In genomic region chr4:83599183-83599582, GRCh38 we compare ENCODE assay signal across 9 cellular contexts.
DNase-seq lines count a peak whose midpoint lies in the region; ATAC-seq and TF ChIP-seq lines count a peak whose summit lies in the region.
"Had no signal": no experiment of that assay in that cellular context is flagged by ENCODE, and none has a peak within 500 bp of the region (broad histone marks: within the 10 kb centered on the region; RNA-seq: fewer than 3 reads in every experiment).

No MANE protein-coding gene starts in this region.

- no peaks in the 10 kb centered on the region for H3K36me3 ChIP-seq in Karpas-422 (ENCODE audit: insufficient read depth, low read length)
- H3K36me3 ChIP-seq: thoracic aorta had no signal

- H3K9me2 ChIP-seq in Karpas-422 (replicated peaks; ENCODE audit: insufficient read depth, low read length): no peaks in the 10 kb centered on the region

- H3K27me3 ChIP-seq in Karpas-422 (ENCODE audit: low read length): no peaks in the 10 kb centered on the region

- no peak overlapping the region for H2AFZ ChIP-seq in Karpas-422 (ENCODE audit: low read length)

- DNase-seq in CD1c-positive myeloid dendritic cell (ENCODE audit: extremely low spot score) (peak; percentile 47), Karpas-422 (peak; percentile 62), cerebellar cortex (ENCODE audit: low spot score) (peak; percentile 39), GM10248 (ENCODE audit: extremely low spot score) (no peak), NCI-H345 treated with DMSO at 0.1 percent for 48 hours (lab: John Stamatoyannopoulos, UW; ENCODE audit: unreplicated experiment) (no peak), AG08395 (ENCODE audit: low spot score) (no peak)

- CTCF ChIA-PET in GM10248 (lab: Yijun Ruan, JAX): interaction anchor here (1.0 to 2.4 kb wide), 3 partner anchors 9 to 27 kb away, joined by 3 to 9 read pairs (median 5); no protein-coding TSS in a partner anchor

- no peak overlapping the region for H3K27ac ChIP-seq in Karpas-422 (ENCODE audit: low read length)
- H3K27ac ChIP-seq: thoracic aorta had no signal

- H3K9me3 ChIP-seq in Karpas-422 (ENCODE audit: low read length): no peaks in the 10 kb centered on the region
- H3K9me3 ChIP-seq: thoracic aorta had no signal

- H4K20me1 ChIP-seq in Karpas-422 (ENCODE audit: insufficient read depth, low read depth, low read length): no peaks in the 10 kb centered on the region

- peak; percentile 83 for ATAC-seq in GM21367 (IDR thresholded peaks at IDR 0.05; ENCODE audit: unreplicated experiment)
- ATAC-seq in HG03521 (IDR thresholded peaks at IDR 0.05; ENCODE audit: unreplicated experiment): no peak

- POLR2A ChIA-PET in GM10248 (lab: Yijun Ruan, JAX): no interaction called here

- no peak for TF ChIP-seq CTCF in GM10248 (IDR thresholded peaks at IDR 0.05; ENCODE audit: control extremely low read depth, extremely low read depth, low read depth, missing control alignments)

- H3K4me1 ChIP-seq in Karpas-422 (ENCODE audit: low read length): no peaks in the 10 kb centered on the region

- H3K4me3 ChIP-seq in Karpas-422 (ENCODE audit: low read length): no peak overlapping the region
- H3K4me3 ChIP-seq: thoracic aorta had no signal

- H3K4me2 ChIP-seq in Karpas-422 (ENCODE audit: low read depth, low read length, poor library complexity, severe bottlenecking): no peak overlapping the region

- no peak overlapping the region for H3K9ac ChIP-seq in Karpas-422 (ENCODE audit: low read length)

- H3K79me2 ChIP-seq in Karpas-422 (ENCODE audit: low read length): no peaks in the 10 kb centered on the region

Comparison
In these comparisons a context has a peak if more than half of its experiments do, and no peak if none do; other contexts are left out.
1. DNase-seq: peak in CD1c-positive myeloid dendritic cell (single experiment), Karpas-422 (single experiment) and cerebellar cortex (single experiment); none in GM10248 (single experiment), NCI-H345 treated with DMSO at 0.1 percent for 48 hours (single experiment) and AG08395 (single experiment).